Comparison of ENCODE assay signal across 9 cellular contexts in the genomic region with DNA sequence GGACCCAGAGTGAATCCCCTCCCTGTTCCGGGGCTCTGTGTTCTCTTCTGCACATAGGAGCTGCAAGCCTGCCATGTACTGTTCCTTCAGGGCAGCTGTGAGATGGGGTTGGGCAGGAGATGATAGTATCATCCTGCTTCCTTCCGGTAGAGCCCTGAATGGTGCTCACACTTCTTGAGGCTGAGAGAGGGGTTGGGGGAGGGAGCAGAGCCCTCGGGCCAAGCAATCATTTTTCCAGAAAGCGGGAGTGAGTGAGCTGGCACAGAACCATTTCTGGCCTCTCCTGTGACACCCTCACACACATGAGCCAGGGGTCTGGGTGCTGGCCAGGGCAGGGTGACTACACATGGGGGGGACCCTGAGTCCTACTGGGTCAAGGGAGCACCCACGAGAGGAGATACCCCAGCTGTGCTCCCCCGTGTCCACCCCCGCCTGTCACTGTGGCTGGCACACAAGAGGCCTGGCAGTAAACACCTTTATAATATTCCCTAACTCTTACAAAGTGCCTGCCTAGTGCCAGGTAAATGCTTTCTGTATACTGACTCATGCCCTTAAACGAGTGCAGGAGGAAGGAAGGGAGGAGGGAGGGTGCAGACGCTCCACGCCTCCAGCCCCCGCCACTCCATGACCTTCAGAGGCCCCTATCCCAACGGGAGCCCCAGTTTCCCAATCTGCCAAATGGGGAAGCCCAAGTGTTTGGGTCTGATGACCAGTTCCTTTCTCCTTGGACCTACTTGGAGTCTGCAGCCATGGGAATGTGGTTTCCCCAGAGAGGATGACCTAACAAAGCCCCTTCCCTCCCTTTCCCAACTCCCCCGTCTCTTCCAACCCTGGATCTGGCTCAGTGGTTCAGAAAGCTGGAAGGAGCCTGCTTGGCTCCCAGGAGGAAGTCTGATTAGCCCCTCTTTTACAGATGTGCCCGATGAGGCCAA. TPM values are rescaled to one million over a fixed set of nuclear protein-coding genes. Genes with fewer than 3 reads are reported as not detected.
DNase-seq lines count a peak whose midpoint lies in the region; ATAC-seq and TF ChIP-seq lines count a peak whose summit lies in the region.
"Had no signal": no experiment of that assay in that cellular context is flagged by ENCODE, and none has a peak within 500 bp of the region (broad histone marks: within the 10 kb centered on the region; RNA-seq: fewer than 3 reads in every experiment).

No MANE protein-coding gene starts in this region.

- no peak for TF ChIP-seq CTCF in brain (conservative IDR thresholded peaks at IDR 0.05)

- H3K18ac ChIP-seq in mesendoderm (ENCODE audit: low read length): peak overlapping the region; percentile 8

- H4K5ac ChIP-seq in mesendoderm (ENCODE audit: low read length): no peak overlapping the region

- peak overlapping the region; percentile 20 for H2AK5ac ChIP-seq in mesendoderm (ENCODE audit: low read length)

- H3K79me1 ChIP-seq in mesendoderm (ENCODE audit: low read length): no peaks in the 10 kb centered on the region

- DNase-seq in AML-193 (lab: John Stamatoyannopoulos, UW) (peak; percentile 61 to 71), OCI-M1 (lab: John Stamatoyannopoulos, UW) (peak; percentile 8), mesendoderm (peak; percentile 65), NCI-H1105 treated with DMSO at 0.1 percent for 48 hours (lab: John Stamatoyannopoulos, UW) (no peak), retina (no peak)

- peaks cover 25% of the 10 kb centered on the region for H3K36me3 Mint-ChIP-seq in brain

- peaks cover 23% of the 10 kb centered on the region for H3K4me1 ChIP-seq in mesendoderm (ENCODE audit: control insufficient read depth, low read depth, low read length)

- H3K4me3 Mint-ChIP-seq in brain: no peak overlapping the region

- H4K8ac ChIP-seq in mesendoderm (ENCODE audit: low read depth, low read length): no peak overlapping the region

- no peaks in the 10 kb centered on the region for H3K36me3 ChIP-seq in mesendoderm (ENCODE audit: control insufficient read depth, insufficient read depth, low read length)

- peak overlapping the region; percentile 89 for H3K56ac ChIP-seq in mesendoderm (ENCODE audit: low read length)

- no peak overlapping the region for H3K23ac ChIP-seq in mesendoderm (ENCODE audit: low read length)

- H3K27ac Mint-ChIP-seq in brain: peak overlapping the region in 3 of 5 experiments; percentile 21 to 83 (median 63)

- H2BK15ac ChIP-seq in mesendoderm (replicated peaks; ENCODE audit: low read depth): no peak overlapping the region

- H2BK5ac ChIP-seq in mesendoderm (ENCODE audit: low read length): peak overlapping the region; percentile 56

- no peaks in the 10 kb centered on the region for H3K79me2 ChIP-seq in mesendoderm (ENCODE audit: control insufficient read depth, insufficient read depth, low read length)

- H3K4me3 ChIP-seq in mesendoderm (ENCODE audit: low read length): no peak overlapping the region
- H3K4me3 ChIP-seq: adrenal gland had no signal

- H3K27ac ChIP-seq in mesendoderm (ENCODE audit: low read depth, low read length): no peak overlapping the region

- peaks cover 36% of the 10 kb centered on the region for H3K4me1 Mint-ChIP-seq in brain

- no peak overlapping the region for H3K9ac ChIP-seq in mesendoderm (ENCODE audit: low read length)

- ATAC-seq in GM21360 (IDR thresholded peaks at IDR 0.05; ENCODE audit: unreplicated experiment): peak; percentile 37
- no peak for ATAC-seq in HG03039 (IDR thresholded peaks at IDR 0.05; ENCODE audit: unreplicated experiment)

- H3K27me3 Mint-ChIP-seq in brain: no peaks in the 10 kb centered on the region

- H3K27me3 ChIP-seq in mesendoderm (ENCODE audit: insufficient read depth, low read length, poor library complexity): no peaks in the 10 kb centered on the region
- H3K27me3 ChIP-seq: adrenal gland had no signal

- no peak overlapping the region for H3K4me2 ChIP-seq in mesendoderm (ENCODE audit: low read length)

- no peak overlapping the region for H2BK120ac ChIP-seq in mesendoderm (ENCODE audit: low read depth, low read length)

- H3K9me3 Mint-ChIP-seq in brain: no peaks in the 10 kb centered on the region

- no CpG with 5 or more reads among the region's 14 CpGs for WGBS in mesendoderm (ENCODE audit: extremely low coverage, insufficient coverage, low lambda C conversion rate)

- peak overlapping the region; percentile 28 for H3K4ac ChIP-seq in mesendoderm (ENCODE audit: low read depth, low read length)

RNA-seq across cellular contexts. Expression of a gene that starts 15.5 kb away (rescaled TPM):
- 9.6 TPM for polyA plus RNA-seq in brain (ENCODE audit: insufficient read depth, low read depth, low replicate concordance)
- polyA plus RNA-seq in mesendoderm (2013, experiment 1 of 2): 9.6 TPM
- polyA plus RNA-seq in mesendoderm (2013, experiment 2 of 2): 10.0 TPM

RNA-seq across cellular contexts. Expression of a gene that starts 42.6 kb away (rescaled TPM):
- 0.49 TPM for polyA plus RNA-seq in brain (ENCODE audit: insufficient read depth, low read depth, low replicate concordance)
- polyA plus RNA-seq in mesendoderm (2013, experiment 1 of 2): 0.29 TPM
- 0.24 TPM for polyA plus RNA-seq in mesendoderm (2013, experiment 2 of 2)

RNA-seq across cellular contexts. Expression of a gene that starts 49.4 kb away (rescaled TPM):
- 3.2 TPM for polyA plus RNA-seq in brain (ENCODE audit: insufficient read depth, low read depth, low replicate concordance)
- not detected for polyA plus RNA-seq in mesendoderm (2013, experiment 1 of 2)
- not detected for polyA plus RNA-seq in mesendoderm (2013, experiment 2 of 2)

Comparison
In these comparisons a context has a peak if more than half of its experiments do, and no peak if none do; other contexts are left out.
1. DNase-seq: peak in AML-193 (2 of 2), OCI-M1 (single experiment) and mesendoderm (single experiment); none in NCI-H1105 treated with DMSO at 0.1 percent for 48 hours (single experiment) and retina (single experiment).